In genomic region chr9:126625329-126626116, GRCh38 we compare ENCODE assay signal across 10 cellular contexts. TPM values are rescaled to one million over a fixed set of nuclear protein-coding genes. Genes with fewer than 3 reads are reported as not detected.
DNase-seq lines count a peak whose midpoint lies in the region; ATAC-seq and TF ChIP-seq lines count a peak whose summit lies in the region.
"Had no signal": no experiment of that assay in that cellular context is flagged by ENCODE, and none has a peak within 500 bp of the region (broad histone marks: within the 10 kb centered on the region; RNA-seq: fewer than 3 reads in every experiment).

No MANE protein-coding gene starts in this region.

- no peaks in the 10 kb centered on the region for H3K36me3 ChIP-seq in CD4-positive, CD25-positive, alpha-beta regulatory T cell (ENCODE audit: control insufficient read depth, insufficient read depth, low read length)
- H3K36me3 ChIP-seq in KMS-11 (ENCODE audit: insufficient read depth): no peaks in the 10 kb centered on the region
- H3K36me3 ChIP-seq in neuronal stem cell (replicated peaks in 1 of 2; ENCODE audit: control insufficient read depth in 2 of 2, insufficient read depth in 2 of 2, low read length in 2 of 2): no peaks in the 10 kb centered on the region
- H3K36me3 ChIP-seq: cardiac muscle cell had no signal

- peak in 1 of 3 donors; percentile 18 for DNase-seq in CD4-positive, CD25-positive, alpha-beta regulatory T cell
- DNase-seq in ecto neural progenitor cell (ENCODE audit: low spot score) (peak; percentile 84), neuronal stem cell (ENCODE audit: low spot score) (no peak), OCI-M1 (lab: John Stamatoyannopoulos, UW) (no peak), caudate nucleus (lab: John Stamatoyannopoulos, UW) (no peak)

- no peak overlapping the region for H4K91ac ChIP-seq in neuronal stem cell (ENCODE audit: low read depth, low read length, poor library complexity)

- H3K4me1 ChIP-seq in CD4-positive, CD25-positive, alpha-beta regulatory T cell (ENCODE audit: control insufficient read depth, insufficient read depth, low read length, poor library complexity, severe bottlenecking): peaks cover 12% of the 10 kb centered on the region
- no peaks in the 10 kb centered on the region for H3K4me1 ChIP-seq in KMS-11 (ENCODE audit: low read depth, poor library complexity, severe bottlenecking)
- H3K4me1 ChIP-seq in neuronal stem cell (ENCODE audit: control insufficient read depth in 2 of 2, insufficient read depth in 1 of 2, low read depth in 1 of 2, low read length in 2 of 2): peaks cover 8 to 25% of the 10 kb centered on the region in 2 donors

- no peak overlapping the region for H3K4ac ChIP-seq in neuronal stem cell (ENCODE audit: low read length)

- WGBS in neuronal stem cell (ENCODE audit: extremely low coverage in 2 of 2, insufficient read length in 2 of 2, insufficient replicate concordance in 1 of 2), 2 donors: no CpG with 5 or more reads among the region's 64 CpGs

- no peaks in the 10 kb centered on the region for H3K79me1 ChIP-seq in neuronal stem cell (ENCODE audit: low read depth, low read length)

- no peak for ATAC-seq in CD4-positive, CD25-positive, alpha-beta regulatory T cell (ENCODE audit: low read depth in 2 of 2)
- ATAC-seq in GM18502 (IDR thresholded peaks at IDR 0.05; ENCODE audit: poor library complexity, unreplicated experiment) (no peak), GM21381 (IDR thresholded peaks at IDR 0.05; ENCODE audit: unreplicated experiment) (no peak)

- peak overlapping the region in 3 of 4 donors; percentile 67 to 80 (median 70) for H3K4me3 Mint-ChIP-seq in CD4-positive, CD25-positive, alpha-beta regulatory T cell

- H3K36me3 Mint-ChIP-seq in CD4-positive, CD25-positive, alpha-beta regulatory T cell: no peaks in the 10 kb centered on the region

- peak overlapping the region; percentile 7 for H2BK5ac ChIP-seq in neuronal stem cell (ENCODE audit: low read length)

- peak overlapping the region; percentile 18 for H3K23ac ChIP-seq in neuronal stem cell (ENCODE audit: low read depth, low read length, poor library complexity)

- no peak overlapping the region for H2BK120ac ChIP-seq in neuronal stem cell (ENCODE audit: low read depth, low read length)

- no peaks in the 10 kb centered on the region for H3K79me2 ChIP-seq in KMS-11 (ENCODE audit: insufficient read depth, low read depth)

- no peaks in the 10 kb centered on the region for H3K9me3 ChIP-seq in CD4-positive, CD25-positive, alpha-beta regulatory T cell (ENCODE audit: control insufficient read depth in 2 of 2, low read length in 2 of 2)
- H3K9me3 ChIP-seq in neuronal stem cell (replicated peaks in 1 of 2; ENCODE audit: control insufficient read depth in 2 of 2, insufficient read depth in 1 of 2, low read depth in 1 of 2, low read length in 2 of 2): peaks cover 3 to 5% of the 10 kb centered on the region in 2 donors

- H3K27me3 Mint-ChIP-seq in CD4-positive, CD25-positive, alpha-beta regulatory T cell: peaks cover 82% of the 10 kb centered on the region

- peak overlapping the region; percentile 70 for H2AK5ac ChIP-seq in neuronal stem cell (ENCODE audit: low read depth, low read length)

- H3K27ac Mint-ChIP-seq in CD4-positive, CD25-positive, alpha-beta regulatory T cell: no peak overlapping the region

- no peak overlapping the region for H3K27ac ChIP-seq in CD4-positive, CD25-positive, alpha-beta regulatory T cell (ENCODE audit: insufficient read depth, low read length, poor library complexity, severe bottlenecking)
- no peak overlapping the region for H3K27ac ChIP-seq in KMS-11
- no peak overlapping the region for H3K27ac ChIP-seq in neuronal stem cell (replicated peaks; ENCODE audit: low read length)
- H3K27ac ChIP-seq in caudate nucleus (ENCODE audit: low read depth, low read length): no peak overlapping the region
- H3K27ac ChIP-seq: cardiac muscle cell had no signal

- H4K8ac ChIP-seq in neuronal stem cell (ENCODE audit: low read depth, low read length): no peak overlapping the region

- no peak overlapping the region for H3K14ac ChIP-seq in neuronal stem cell (ENCODE audit: low read length)

- H3K9ac ChIP-seq in KMS-11: no peak overlapping the region
- H3K9ac ChIP-seq in neuronal stem cell (ENCODE audit: low read depth, low read length, poor library complexity): no peak overlapping the region

- H3K9me3 Mint-ChIP-seq in CD4-positive, CD25-positive, alpha-beta regulatory T cell: peaks cover 0 to 9% (median 0%) of the 10 kb centered on the region in 7 donors

- H4K20me1 ChIP-seq in KMS-11 (ENCODE audit: insufficient read depth): no peaks in the 10 kb centered on the region

- no peak for TF ChIP-seq CTCF in KMS-11 (conservative IDR thresholded peaks at IDR 0.05; ENCODE audit: low read depth, low read length)

- H3K4me1 Mint-ChIP-seq in CD4-positive, CD25-positive, alpha-beta regulatory T cell: peaks cover 3 to 14% (median 5%) of the 10 kb centered on the region in 4 donors

- H3K4me2 ChIP-seq in KMS-11 (0 out of 2 replicates have a peak overlapping the region, but pooled peaks have one; percentile 29), neuronal stem cell (ENCODE audit: insufficient read depth, low read length, poor library complexity, severe bottlenecking) (peak overlapping the region; percentile 75)

- H3K27me3 ChIP-seq in CD4-positive, CD25-positive, alpha-beta regulatory T cell (ENCODE audit: control insufficient read depth, insufficient read depth, low read length): peaks cover 14% of the 10 kb centered on the region
- H3K27me3 ChIP-seq in KMS-11 (ENCODE audit: insufficient read depth, low read depth) (peaks cover 100% of the 10 kb centered on the region), neuronal stem cell (ENCODE audit: control insufficient read depth in 3 of 3, insufficient read depth in 3 of 3, low read depth in 1 of 3, low read length in 3 of 3) (peaks cover 55 to 99% (median 96%) of the 10 kb centered on the region in 3 experiments)

- no peak overlapping the region for H2BK12ac ChIP-seq in neuronal stem cell (ENCODE audit: low read length)

- peak overlapping the region; percentile 94 for H3K18ac ChIP-seq in neuronal stem cell (ENCODE audit: low read length)

- peak overlapping the region; percentile 13 for H3K4me3 ChIP-seq in CD4-positive, CD25-positive, alpha-beta regulatory T cell (ENCODE audit: low read depth, low read length)
- no peak overlapping the region for H3K4me3 ChIP-seq in KMS-11 (IDR thresholded peaks at IDR 0.05; ENCODE audit: insufficient read depth, low read depth, low read length)
- H3K4me3 ChIP-seq in neuronal stem cell (ENCODE audit: low read length in 2 of 2): no peak overlapping the region

- H2AFZ ChIP-seq in KMS-11 (ENCODE audit: low read depth) (peak overlapping the region; percentile 22; the same call in 1 of the 2 replicates), neuronal stem cell (ENCODE audit: low read length) (peak overlapping the region; percentile 56)

- peak overlapping the region; percentile 56 for H2BK15ac ChIP-seq in neuronal stem cell (ENCODE audit: low read length)

RNA-seq across cellular contexts. Expression of gene LMX1B, which starts 11.8 kb away (rescaled TPM):
- not detected for total RNA-seq in CD4-positive, CD25-positive, alpha-beta regulatory T cell
- polyA plus RNA-seq in CD4-positive, CD25-positive, alpha-beta regulatory T cell: not detected
- polyA plus RNA-seq in neuronal stem cell (2013, experiment 1 of 2): 0.22 TPM
- 0.18 TPM for polyA plus RNA-seq in neuronal stem cell (2013, experiment 2 of 2)
- total RNA-seq: cardiac muscle cell; T-helper 2 cell treated with Interferon-gamma antibody and Interleukin-4, amounts not matched to agents 100 ng/mL and 5 ng/mL, for 36 hours had no signal
- polyA plus RNA-seq: cardiac muscle cell had no signal
